Comparison of ENCODE assay signal across 18 cellular contexts in genomic region chr6:106199331-106199730, GRCh38.
"Had no signal": no experiment of that assay in that cellular context is flagged by ENCODE, and none has a peak within 500 bp of the region (broad histone marks: within the 10 kb centered on the region; RNA-seq: fewer than 3 reads in every experiment).

No MANE protein-coding gene starts in this region.

- H3K27me3 Mint-ChIP-seq: activated CD4-positive, alpha-beta T cell treated with anti-CD3 and anti-CD28 coated beads for 36 hours; activated CD8-positive, alpha-beta T cell treated with anti-CD3 and anti-CD28 coated beads for 36 hours; activated naive CD8-positive, alpha-beta T cell treated with anti-CD3 and anti-CD28 coated beads for 36 hours had no signal

- H3K4me1 Mint-ChIP-seq: nephron had no signal

- H3K4me3 ChIP-seq: right atrium auricular region, skin epidermis, transverse colon had no signal

- H3K4me1 ChIP-seq: right atrium auricular region had no signal

- DNase-seq: activated CD4-positive, alpha-beta T cell treated with anti-CD3 and anti-CD28 coated beads for 36 hours; activated CD8-positive, alpha-beta memory T cell treated with anti-CD3 and anti-CD28 coated beads, Interleukin-2, amount 50 U/mL, for 48 hours; activated CD8-positive, alpha-beta T cell treated with anti-CD3 and anti-CD28 coated beads for 36 hours; activated gamma-delta T cell; activated naive CD8-positive, alpha-beta T cell treated with anti-CD3 and anti-CD28 coated beads for 36 hours; activated T-cell treated with anti-CD3 and anti-CD28 coated beads, Interleukin-2, amount 50 U/mL, for 72 hours; anterior cingulate cortex; dermis blood vessel endothelial cell; left ventricle myocardium superior; mesendoderm; nucleus accumbens; stimulated activated naive CD8-positive, alpha-beta T cell treated with anti-CD3 and anti-CD28 coated beads, Interleukin-15, Interleukin-2, amounts not matched to agents 100 U/mL and 50 U/mL, for 24 hours; transverse colon; WERI-Rb-1 had no signal

- H3K9me3 ChIP-seq: right atrium auricular region, transverse colon had no signal

- ATAC-seq: activated CD4-positive, alpha-beta T cell treated with anti-CD3 and anti-CD28 coated beads for 36 hours; activated CD8-positive, alpha-beta T cell treated with anti-CD3 and anti-CD28 coated beads for 36 hours; activated T-cell treated with anti-CD3 and anti-CD28 coated beads, Interleukin-2, amount 50 U/mL, for 72 hours; left ventricle myocardium superior; stimulated activated naive CD8-positive, alpha-beta T cell treated with anti-CD3 and anti-CD28 coated beads, Interleukin-15, Interleukin-2, amounts not matched to agents 100 U/mL and 50 U/mL, for 24 hours had no signal

- H3K27ac ChIP-seq: right atrium auricular region, skin epidermis, transverse colon, WERI-Rb-1 had no signal

- H3K27ac Mint-ChIP-seq: activated CD4-positive, alpha-beta T cell treated with anti-CD3 and anti-CD28 coated beads for 36 hours; activated CD8-positive, alpha-beta T cell treated with anti-CD3 and anti-CD28 coated beads for 36 hours; activated naive CD8-positive, alpha-beta T cell treated with anti-CD3 and anti-CD28 coated beads for 36 hours; nephron had no signal

- H3K27me3 ChIP-seq: right atrium auricular region, transverse colon had no signal

- H3K4me3 Mint-ChIP-seq: activated CD4-positive, alpha-beta T cell treated with anti-CD3 and anti-CD28 coated beads for 36 hours; activated CD8-positive, alpha-beta T cell treated with anti-CD3 and anti-CD28 coated beads for 36 hours; activated naive CD8-positive, alpha-beta T cell treated with anti-CD3 and anti-CD28 coated beads for 36 hours; activated T-cell treated with anti-CD3 and anti-CD28 coated beads, Interleukin-2, amount 50 U/mL, for 72 hours; nephron; T-helper 1 cell treated with Interleukin-12 subunit alpha and Interleukin-12 subunit beta and Interleukin-4 antibody, amounts not matched to agents 30 μg/mL and 1 μg/mL, for 36 hours had no signal

- H3K9me3 Mint-ChIP-seq: activated naive CD8-positive, alpha-beta T cell treated with anti-CD3 and anti-CD28 coated beads for 36 hours; nephron had no signal
